Comparison of ENCODE assay signal across 12 cellular contexts in the genomic region with DNA sequence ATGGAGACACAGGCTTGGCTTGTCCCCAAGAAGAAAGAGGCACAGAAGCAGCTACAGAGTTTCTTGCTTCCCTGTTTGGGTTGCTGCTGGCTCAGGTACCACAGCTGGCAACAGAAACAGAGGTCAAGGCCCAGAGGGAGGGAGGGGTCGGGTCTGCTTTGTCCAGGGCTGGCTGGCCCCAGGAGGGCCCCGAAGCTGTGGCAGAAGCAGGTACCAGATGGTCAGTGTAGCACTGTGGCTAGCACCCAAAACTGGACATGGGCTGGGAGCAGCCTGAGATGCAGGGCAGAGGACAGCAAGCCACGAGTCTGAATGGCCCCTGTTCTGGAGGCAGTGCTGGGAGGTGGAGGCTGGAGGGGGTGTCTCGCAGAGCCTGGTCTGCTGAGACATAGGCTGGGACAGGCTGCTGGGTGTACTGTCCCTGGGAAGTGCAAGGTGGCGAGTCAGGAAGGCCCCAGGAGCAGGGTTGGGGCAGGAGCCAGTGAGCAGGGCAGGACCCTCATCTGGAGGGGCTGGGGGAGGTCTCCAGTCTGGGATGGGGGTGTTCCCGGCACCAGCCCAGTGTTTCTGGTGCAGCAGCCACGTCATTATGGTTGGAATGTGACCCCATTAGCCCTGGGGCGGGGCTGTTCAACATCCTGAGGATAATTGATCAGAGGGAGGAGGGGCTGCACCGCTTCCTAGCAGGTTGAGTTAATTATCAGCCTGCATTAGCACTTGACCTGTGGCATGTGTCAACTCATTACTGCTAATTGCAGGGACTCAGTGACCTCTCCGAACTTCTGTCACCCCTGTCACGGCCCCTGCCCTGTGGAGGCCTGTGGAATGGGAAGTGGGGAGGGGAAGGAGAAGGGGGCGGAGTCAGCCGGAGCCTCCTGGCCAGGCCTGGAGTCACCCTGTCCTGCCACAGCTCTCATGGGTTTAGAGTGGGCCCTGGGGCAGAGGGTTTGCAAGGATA. TPM values are rescaled to one million over a fixed set of nuclear protein-coding genes. Genes with fewer than 3 reads are reported as not detected.
DNase-seq lines count a peak whose midpoint lies in the region; ATAC-seq and TF ChIP-seq lines count a peak whose summit lies in the region.
"Had no signal": no experiment of that assay in that cellular context is flagged by ENCODE, and none has a peak within 500 bp of the region (broad histone marks: within the 10 kb centered on the region; RNA-seq: fewer than 3 reads in every experiment).

No MANE protein-coding gene starts in this region.

- peak overlapping the region; percentile 29 for H3K27ac Mint-ChIP-seq in Calu3 (ENCODE audit: unreplicated experiment)
- H3K27ac Mint-ChIP-seq in nephron progenitor cell: peak overlapping the region; percentile 72
- H3K27ac Mint-ChIP-seq: activated CD4-positive, alpha-beta T cell treated with anti-CD3 and anti-CD28 coated beads, Interleukin-2, amount 10 ng/mL, durations not matched to agents 24 days and 14 days had no signal

- H3K79me2 ChIP-seq in PC-9 (ENCODE audit: low read depth): 0 out of 2 replicates have a peak, but pooled peaks cover 6% of the 10 kb centered on the region

- H3K4me3 Mint-ChIP-seq in Calu3 (ENCODE audit: low read depth, unreplicated experiment) (peak overlapping the region; percentile 24), nephron progenitor cell (no peak overlapping the region)
- H3K4me3 Mint-ChIP-seq: activated CD4-positive, alpha-beta T cell treated with anti-CD3 and anti-CD28 coated beads, Interleukin-2, amount 10 ng/mL, durations not matched to agents 24 days and 14 days had no signal

- H3K27me3 ChIP-seq in PC-9 (ENCODE audit: insufficient read depth, low read depth): peaks cover 20% of the 10 kb centered on the region

- no peak overlapping the region for H3K27ac ChIP-seq in PC-9

- peaks cover 2% of the 10 kb centered on the region for H3K9me3 Mint-ChIP-seq in Calu3 (ENCODE audit: low read depth, unreplicated experiment)
- no peaks in the 10 kb centered on the region for H3K9me3 Mint-ChIP-seq in nephron progenitor cell
- H3K9me3 Mint-ChIP-seq: activated CD4-positive, alpha-beta T cell treated with anti-CD3 and anti-CD28 coated beads, Interleukin-2, amount 10 ng/mL, durations not matched to agents 24 days and 14 days had no signal

- no peaks in the 10 kb centered on the region for H3K9me2 ChIP-seq in PC-9 (ENCODE audit: insufficient read depth)

- intact Hi-C loops in Calu3 (cut with micrococcal nuclease; ENCODE audit: unreplicated experiment) (no loop called here), PC-9 (cut with micrococcal nuclease; ENCODE audit: unreplicated experiment) (no loop called here)

- H3K36me3 Mint-ChIP-seq in Calu3 (ENCODE audit: insufficient read depth, unreplicated experiment) (peaks cover 40% of the 10 kb centered on the region), nephron progenitor cell (ENCODE audit: low read depth) (no peaks in the 10 kb centered on the region)

- no peaks in the 10 kb centered on the region for H3K27me3 Mint-ChIP-seq in Calu3 (ENCODE audit: unreplicated experiment)
- H3K27me3 Mint-ChIP-seq in nephron progenitor cell (ENCODE audit: low read depth, poor library complexity): peaks cover 28% of the 10 kb centered on the region
- H3K27me3 Mint-ChIP-seq: activated CD4-positive, alpha-beta T cell treated with anti-CD3 and anti-CD28 coated beads, Interleukin-2, amount 10 ng/mL, durations not matched to agents 24 days and 14 days had no signal

- H4K20me1 ChIP-seq in PC-9 (ENCODE audit: insufficient read depth): no peaks in the 10 kb centered on the region

- no peak overlapping the region; the same call in 1 of the 2 replicates for H2AFZ ChIP-seq in PC-9

- H3K36me3 ChIP-seq in PC-9 (ENCODE audit: low read depth): no peaks in the 10 kb centered on the region

- 0 out of 2 replicates have a peak, but pooled peaks cover 2% of the 10 kb centered on the region for H3F3A ChIP-seq in PC-9 (ENCODE audit: insufficient read depth, low read depth)

- no peak overlapping the region for H3K4me3 ChIP-seq in PC-9
- no peak overlapping the region for H3K4me3 ChIP-seq in fibroblast of the aortic adventitia (ENCODE audit: low read depth, low read length)

- peaks cover 20% of the 10 kb centered on the region for H3K4me1 ChIP-seq in PC-9 (replicated peaks; ENCODE audit: insufficient read depth)

- H3K4me1 Mint-ChIP-seq in Calu3 (ENCODE audit: low read depth, unreplicated experiment): peaks cover 25% of the 10 kb centered on the region
- peaks cover 54% of the 10 kb centered on the region for H3K4me1 Mint-ChIP-seq in nephron progenitor cell

- POLR2A ChIA-PET in PC-9 (lab: Charles Lee; ENCODE audit: unreplicated experiment): no interaction called here

- CTCF ChIA-PET in Calu3 (lab: Charles Lee) (interaction anchor here (0.5 to 0.6 kb wide), 2 partner anchors 46 to 1153 kb away, joined by 3 to 6 read pairs; no protein-coding TSS in a partner anchor), PC-9 (lab: Charles Lee) (no interaction called here)

- DNase-seq in Calu3 (peak; percentile 79), PC-9 (peak in 1 of 2 experiments; percentile 38), fibroblast of the aortic adventitia (ENCODE audit: low read depth) (peak; percentile 6), nephron progenitor cell (peak; percentile 72), epidermal melanocyte (ENCODE audit: insufficient read length, low spot score) (no peak)
- DNase-seq: activated CD4-positive, alpha-beta T cell treated with anti-CD3 and anti-CD28 coated beads, Interleukin-2, amount 10 ng/mL, durations not matched to agents 24 days and 14 days; DMS153; NCI-H2227 treated with DMSO at 0.1 percent for 48 hours; stimulated activated CD4-positive, alpha-beta T cell treated with anti-CD3 and anti-CD28 coated beads, Interleukin-2, amount 100 ng/mL, for 24 hours had no signal

- H3K9me3 ChIP-seq in PC-9 (ENCODE audit: insufficient read depth, low read depth): no peaks in the 10 kb centered on the region

- ATAC-seq in HG02798 (IDR thresholded peaks at IDR 0.05; ENCODE audit: poor library complexity, unreplicated experiment) (no peak), GM21526 (IDR thresholded peaks at IDR 0.05; ENCODE audit: low FRiP score, unreplicated experiment) (no peak), HG03196 (IDR thresholded peaks at IDR 0.05; ENCODE audit: unreplicated experiment) (no peak)

- peak overlapping the region; percentile 57 for H3K4me2 ChIP-seq in PC-9

- BruUV-seq in Calu3 (replicated peaks; lab: Mats Ljungman, UMichigan) (no TSS peak), PC-9 (replicated peaks; lab: Mats Ljungman, UMichigan) (no TSS peak)

- TF ChIP-seq CTCF in Calu3 (IDR thresholded peaks at IDR 0.05; ENCODE audit: unreplicated experiment) (no peak), PC-9 (conservative IDR thresholded peaks at IDR 0.05) (no peak), fibroblast of the aortic adventitia (IDR thresholded peaks at IDR 0.05; ENCODE audit: insufficient read depth, low read length) (no peak), nephron progenitor cell (IDR thresholded peaks at IDR 0.05) (no peak)

RNA-seq across cellular contexts. Expression of gene CCDC188, which starts 52.6 kb away (rescaled TPM):
- total RNA-seq in Calu3 (2022): not detected in 2 replicates
- total RNA-seq in PC-9 (2021): not detected in 2 replicates
- total RNA-seq in fibroblast of the aortic adventitia (ENCODE audit: low replicate concordance): 0.45 TPM in 1 of 2 replicates, not detected in the other
- total RNA-seq: activated CD4-positive, alpha-beta T cell treated with anti-CD3 and anti-CD28 coated beads, Interleukin-2, amount 10 ng/mL, durations not matched to agents 24 days and 14 days had no signal
